19 cellular contexts compared by ENCODE assay signal in the genomic region with DNA sequence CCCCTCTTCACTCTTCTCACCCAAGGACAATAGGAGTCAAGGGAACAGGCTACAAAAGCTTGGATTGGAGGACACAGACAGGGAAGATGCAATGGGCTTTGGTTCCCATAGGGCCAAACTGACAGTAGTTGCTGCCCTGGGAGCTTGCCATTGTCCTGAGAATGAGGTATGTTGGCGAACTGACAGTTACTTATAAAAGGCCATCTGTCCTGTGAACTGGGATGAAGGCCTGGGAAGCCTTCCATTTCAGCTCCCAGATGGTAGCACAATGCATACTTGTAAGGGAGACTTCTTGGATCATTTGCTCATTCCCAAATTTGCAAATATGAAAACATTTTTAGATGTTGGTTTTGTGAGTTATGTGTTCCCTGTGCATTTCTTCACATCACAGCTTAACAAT.
A peak's percentile ranks its signal among the peaks of the same experiment; 100 is the strongest.
DNase-seq lines count a peak whose midpoint lies in the region; ATAC-seq and TF ChIP-seq lines count a peak whose summit lies in the region.
"Had no signal": no experiment of that assay in that cellular context is flagged by ENCODE, and none has a peak within 500 bp of the region (broad histone marks: within the 10 kb centered on the region; RNA-seq: fewer than 3 reads in every experiment).

No MANE protein-coding gene starts in this region.

- no peaks in the 10 kb centered on the region for H3K36me3 Mint-ChIP-seq in neural progenitor cell
- H3K36me3 Mint-ChIP-seq: CD8-positive, alpha-beta T cell had no signal

- H3K36me3 ChIP-seq in neural progenitor cell (no peaks in the 10 kb centered on the region), right lobe of liver (no peaks in the 10 kb centered on the region)
- H3K36me3 ChIP-seq: BLaER1 had no signal

- no peaks in the 10 kb centered on the region for H4K20me1 ChIP-seq in neural progenitor cell (ENCODE audit: low read depth)
- H4K20me1 ChIP-seq: BLaER1 had no signal

- ATAC-seq in right lobe of liver = no peak
- ATAC-seq: CD8-positive, alpha-beta T cell; GM23338; HCT116 had no signal

- intact Hi-C loops in right lobe of liver (cut with DNase I) = no loop called here

- no peak for TF ChIP-seq POLR2A in right lobe of liver (IDR thresholded peaks at IDR 0.05)

- no peaks in the 10 kb centered on the region for H3F3A ChIP-seq in neural progenitor cell (ENCODE audit: low read depth)

- no peak overlapping the region for H3K4me2 ChIP-seq in neural progenitor cell
- H3K4me2 ChIP-seq: BLaER1, GM23338 had no signal

- H3K4me1 ChIP-seq in neural progenitor cell (peaks cover 4% of the 10 kb centered on the region), right lobe of liver (no peaks in the 10 kb centered on the region)
- H3K4me1 ChIP-seq: BLaER1 had no signal

- peak; percentile 56 to 77 for DNase-seq in NCI-H524 (lab: John Stamatoyannopoulos, UW)
- no peak for DNase-seq in NCI-H524 treated with DMSO at 0.1 percent for 48 hours (lab: John Stamatoyannopoulos, UW)
- peak; percentile 56 for DNase-seq in NCI-H1694 treated with DMSO at 0.1 percent for 48 hours (lab: John Stamatoyannopoulos, UW)
- DNase-seq in cerebellum (ENCODE audit: low spot score) = peak; percentile 74
- DNase-seq in neural progenitor cell (ENCODE audit: low spot score) = peak; percentile 18
- no peak for DNase-seq in NCI-H146 (lab: John Stamatoyannopoulos, UW)
- no peak for DNase-seq in right lobe of liver
- DNase-seq in activated CD4-positive, alpha-beta T cell treated with anti-CD3 and anti-CD28 coated beads for 4 hours = no peak
- DNase-seq: 8988T; CD8-positive, alpha-beta T cell; DND-41; GDM1; NCI-H2029; NCI-H774; SHP77 treated with DMSO at 0.1 percent for 48 hours had no signal

- H3K4me3 Mint-ChIP-seq in neural progenitor cell = no peak overlapping the region
- H3K4me3 Mint-ChIP-seq: CD8-positive, alpha-beta T cell; GM23338 had no signal

- H3K27me3 ChIP-seq in neural progenitor cell (no peaks in the 10 kb centered on the region), right lobe of liver (no peaks in the 10 kb centered on the region)
- H3K27me3 ChIP-seq: BLaER1 had no signal

- H3K27ac ChIP-seq in neural progenitor cell (no peak overlapping the region), right lobe of liver (no peak overlapping the region)
- H3K27ac ChIP-seq: BLaER1, HL-60 had no signal

- H3K9ac ChIP-seq in neural progenitor cell = no peak overlapping the region
- H3K9ac ChIP-seq: BLaER1 had no signal

- no peaks in the 10 kb centered on the region for H3K9me3 ChIP-seq in neural progenitor cell (ENCODE audit: low read depth)
- no peaks in the 10 kb centered on the region for H3K9me3 ChIP-seq in right lobe of liver
- H3K9me3 ChIP-seq: BLaER1 had no signal

- no peak overlapping the region for H3K4me3 ChIP-seq in neural progenitor cell
- no peak overlapping the region for H3K4me3 ChIP-seq in right lobe of liver
- H3K4me3 ChIP-seq: BLaER1, GM23338 had no signal

- no CpG with 5 or more reads among the region's 1 CpG for WGBS in right lobe of liver (ENCODE audit: insufficient coverage, low coverage, low lambda C conversion rate, missing lambda C conversion rate)

- TF ChIP-seq CTCF in neural progenitor cell (IDR thresholded peaks at IDR 0.05) = no peak
- TF ChIP-seq CTCF in right lobe of liver (IDR thresholded peaks at IDR 0.05) = no peak

- H3K79me2 ChIP-seq in neural progenitor cell (ENCODE audit: low read depth) = no peaks in the 10 kb centered on the region

- no peaks in the 10 kb centered on the region for H3K27me3 Mint-ChIP-seq in neural progenitor cell (ENCODE audit: insufficient read depth, low read depth)

- no peak overlapping the region for H3K27ac Mint-ChIP-seq in neural progenitor cell
- H3K27ac Mint-ChIP-seq: CD8-positive, alpha-beta T cell; GM23338 had no signal

- H3K4me1 Mint-ChIP-seq in neural progenitor cell = no peaks in the 10 kb centered on the region

- no peak overlapping the region for H2AFZ ChIP-seq in neural progenitor cell (replicated peaks)
- H2AFZ ChIP-seq: GM23338 had no signal

- H3K9me3 Mint-ChIP-seq in neural progenitor cell = no peaks in the 10 kb centered on the region
- H3K9me3 Mint-ChIP-seq: CD8-positive, alpha-beta T cell; GM23338 had no signal

Comparison
In these comparisons a context has a peak if more than half of its experiments do, and no peak if none do; other contexts are left out.
1. DNase-seq: peak in NCI-H524 (2 of 2), NCI-H1694 treated with DMSO at 0.1 percent for 48 hours (single experiment), cerebellum (single experiment) and neural progenitor cell (single experiment); none in NCI-H524 treated with DMSO at 0.1 percent for 48 hours (single experiment), NCI-H146 (single experiment), right lobe of liver (0 of 3) and activated CD4-positive, alpha-beta T cell treated with anti-CD3 and anti-CD28 coated beads for 4 hours (0 of 2).